Comparison of ENCODE assay signal across 1 cellular context in genomic region chr3:24450142-24450932, GRCh38.
TF ChIP-seq lines count a peak whose summit lies in the region.

No MANE protein-coding gene starts in this region.

TF ChIP-seq in HepG2, 621 proteins besides CTCF, POLR2A, EP300 and RAD21 (continued from another document and continues in another):
- TF ChIP-seq FOXA3 (CRISPR knock-in tag; IDR thresholded peaks at IDR 0.05) (peak; percentile 73), TRAFD1 (CRISPR knock-in tag; IDR thresholded peaks at IDR 0.05; ENCODE audit: borderline replicate concordance) (no peak), ZNF816 (CRISPR knock-in tag; IDR thresholded peaks at IDR 0.05; ENCODE audit: borderline replicate concordance) (no peak), MBNL3 (CRISPR knock-in tag; conservative IDR thresholded peaks at IDR 0.05) (no peak), PRPF4 (IDR thresholded peaks at IDR 0.05; ENCODE audit: low read depth, low read length, poor library complexity, severe bottlenecking) (no peak), SSRP1 (CRISPR knock-in tag; IDR thresholded peaks at IDR 0.05) (no peak), DMAP1 (CRISPR knock-in tag; IDR thresholded peaks at IDR 0.05) (peak; percentile 18; the same call in 1 of the 2 replicates), ZNF766 (CRISPR knock-in tag; IDR thresholded peaks at IDR 0.05; ENCODE audit: borderline replicate concordance) (no peak), TAF1 (CRISPR knock-in tag; IDR thresholded peaks at IDR 0.05) (no peak), ZBED4 (CRISPR knock-in tag; IDR thresholded peaks at IDR 0.05; ENCODE audit: borderline replicate concordance) (no peak; the same call in 1 of the 2 replicates), ZNF441 (CRISPR knock-in tag; IDR thresholded peaks at IDR 0.05; ENCODE audit: borderline replicate concordance) (no peak), ZNF350 (CRISPR knock-in tag; IDR thresholded peaks at IDR 0.05; ENCODE audit: borderline replicate concordance, low read depth) (no peak), IRF9 (CRISPR knock-in tag; IDR thresholded peaks at IDR 0.05; ENCODE audit: borderline replicate concordance) (no peak), STAG1 (CRISPR knock-in tag; IDR thresholded peaks at IDR 0.05) (0 out of 2 replicates have a peak, but pooled peaks have one; percentile 12), NR1H2 (CRISPR knock-in tag; IDR thresholded peaks at IDR 0.05; ENCODE audit: borderline replicate concordance, low read depth) (no peak), BCLAF1 (IDR thresholded peaks at IDR 0.05) (no peak), CHCHD3 (CRISPR knock-in tag; IDR thresholded peaks at IDR 0.05) (no peak), SP5 (CRISPR knock-in tag; IDR thresholded peaks at IDR 0.05; ENCODE audit: borderline replicate concordance, low read depth) (no peak), ISX (CRISPR knock-in tag; conservative IDR thresholded peaks at IDR 0.05) (no peak), ATF4 (CRISPR knock-in tag; IDR thresholded peaks at IDR 0.05) (peak in 1 of 2 experiments; percentile 73; a peak in 2 of 4 replicates), THAP8 (CRISPR knock-in tag; IDR thresholded peaks at IDR 0.05; ENCODE audit: borderline replicate concordance) (no peak), MAZ (IDR thresholded peaks at IDR 0.05; ENCODE audit: borderline replicate concordance, low read depth, low read length) (no peak), MAZ (CRISPR knock-in tag; IDR thresholded peaks at IDR 0.05; ENCODE audit: low read depth) (no peak), ZFP91 (CRISPR knock-in tag; IDR thresholded peaks at IDR 0.05; ENCODE audit: borderline replicate concordance) (peak; percentile 96; the same call in 1 of the 2 replicates), ATF7-NPFF (CRISPR knock-in tag; IDR thresholded peaks at IDR 0.05; ENCODE audit: low read depth) (no peak), ZNF770 (CRISPR knock-in tag; IDR thresholded peaks at IDR 0.05) (no peak), HNRNPK (IDR thresholded peaks at IDR 0.05; ENCODE audit: low read depth, low read length, poor library complexity, severe bottlenecking) (no peak), ZNF281 (CRISPR knock-in tag; IDR thresholded peaks at IDR 0.05; ENCODE audit: borderline replicate concordance) (peak; percentile 46; the same call in 1 of the 2 replicates), NR2C2 (CRISPR knock-in tag; IDR thresholded peaks at IDR 0.05; ENCODE audit: borderline replicate concordance) (peak; percentile 28; the same call in 1 of the 2 replicates), MAF1 (CRISPR knock-in tag; IDR thresholded peaks at IDR 0.05; ENCODE audit: borderline replicate concordance) (no peak)
